ENCODE assay signal across 24 cellular contexts in genomic region chr19:54287456-54287855, GRCh38. TPM values are rescaled to one million over a fixed set of nuclear protein-coding genes. Genes with fewer than 3 reads are reported as not detected.
DNase-seq lines count a peak whose midpoint lies in the region; ATAC-seq, FAIRE-seq and TF ChIP-seq lines count a peak whose summit lies in the region.
"Had no signal": no experiment of that assay in that cellular context is flagged by ENCODE, and none has a peak within 500 bp of the region (broad histone marks: within the 10 kb centered on the region; RNA-seq: fewer than 3 reads in every experiment).

No MANE protein-coding gene starts in this region.

- ATAC-seq in GM12878, result no peak
- no peak for ATAC-seq in HG03342 (IDR thresholded peaks at IDR 0.05; ENCODE audit: unreplicated experiment)
- ATAC-seq: activated CD4-positive, alpha-beta T cell treated with anti-CD3 and anti-CD28 coated beads for 36 hours; body of pancreas had no signal

- no TSS peak for BruUV-seq in GM12878 (replicated peaks; lab: Mats Ljungman, UMichigan)

- H3F3A ChIP-seq in GM23248 (ENCODE audit: insufficient read depth), result 0 out of 2 replicates have a peak, but pooled peaks cover 6% of the 10 kb centered on the region

- TF ChIP-seq RAD21 in GM12878 (IDR thresholded peaks at IDR 0.05; ENCODE audit: insufficient read depth, low read depth, low read length), result no peak

- no peaks in the 10 kb centered on the region for H3K9me2 ChIP-seq in GM23248 (ENCODE audit: insufficient read depth)

- no peak overlapping the region for H3K4me2 ChIP-seq in GM23248 (ENCODE audit: unreplicated experiment)
- H3K4me2 ChIP-seq in GM12878 (ENCODE audit: control insufficient read depth, insufficient read depth), result no peak overlapping the region

- H3K27ac ChIP-seq in GM23248, result no peak overlapping the region
- no peak overlapping the region for H3K27ac ChIP-seq in GM12878 (ENCODE audit: control insufficient read depth, insufficient read depth)
- H3K27ac ChIP-seq in small intestine (ENCODE audit: low read depth in 1 of 2, low read length in 1 of 2), result no peak overlapping the region
- H3K27ac ChIP-seq: body of pancreas, stomach had no signal

- no peak for TF ChIP-seq POLR2A in GM12878 (IDR thresholded peaks at IDR 0.05; ENCODE audit: low read depth, low read length)

- intact Hi-C loops in GM12878 (cut with micrococcal nuclease; ENCODE audit: unreplicated experiment), result no loop called here

- H3K36me3 ChIP-seq in GM23248 (ENCODE audit: low read depth) (no peaks in the 10 kb centered on the region), GM12878 (ENCODE audit: control insufficient read depth in 2 of 2, insufficient read depth in 2 of 2, low read length in 1 of 2) (no peaks in the 10 kb centered on the region), small intestine (ENCODE audit: control insufficient read depth in 2 of 2, insufficient read depth in 2 of 2, low read length in 2 of 2) (no peaks in the 10 kb centered on the region)
- H3K36me3 ChIP-seq: HAP-1, stomach had no signal

- H3K4me3 ChIP-seq in GM23248 (no peak overlapping the region), GM12878 (no peak overlapping the region), small intestine (ENCODE audit: low read depth in 1 of 2, low read length in 2 of 2) (no peak overlapping the region)
- H3K4me3 ChIP-seq: body of pancreas, HAP-1, lung, stomach had no signal

- WGBS in GM23248 (ENCODE audit: low coverage in 1 of 2, low lambda C conversion rate in 2 of 2, missing lambda C conversion rate in 2 of 2), 2 experiments, result 5 to 7% methylated on average over 4 of the region's 4 CpGs
- WGBS in GM12878 (ENCODE audit: insufficient coverage, insufficient replicate concordance, low lambda C conversion rate, missing lambda C conversion rate), result 45% methylated on average over 4 of the region's 4 CpGs
- WGBS in small intestine, 3 donors, result 64 to 70% (median 66%) methylated on average over 4 of the region's 4 CpGs

- H3K4me1 ChIP-seq in GM23248 (ENCODE audit: insufficient read depth) (no peaks in the 10 kb centered on the region), GM12878 (ENCODE audit: control insufficient read depth, insufficient read depth, low read length) (no peaks in the 10 kb centered on the region), small intestine (ENCODE audit: control insufficient read depth in 2 of 2, insufficient read depth in 1 of 2, low read depth in 1 of 2, low read length in 1 of 2) (no peaks in the 10 kb centered on the region)
- H3K4me1 ChIP-seq: body of pancreas, HAP-1, stomach had no signal

- TF ChIP-seq CTCF in GM12878 (IDR thresholded peaks at IDR 0.05 in 2 of 3, conservative IDR thresholded peaks at IDR 0.05 in 1 of 3; ENCODE audit: control insufficient read depth in 2 of 3, extremely low read depth in 1 of 3, insufficient read depth in 1 of 3, low read depth in 3 of 3, low read length in 3 of 3), result no peak

- SMC1A ChIA-PET in GM12878 (lab: Charles Lee; ENCODE audit: uncharacterized antibody, unreplicated experiment), result interaction anchor here (0.7 kb wide), 1 partner anchor 39 kb away, joined by 3 read pairs; no protein-coding TSS in a partner anchor

- no peaks in the 10 kb centered on the region for H4K20me1 ChIP-seq in GM23248 (ENCODE audit: insufficient read depth)
- H4K20me1 ChIP-seq in GM12878 (ENCODE audit: control insufficient read depth, insufficient read depth), result no peaks in the 10 kb centered on the region

- FAIRE-seq in GM12878 (lab: Jason Lieb, UNC) (peak; percentile 54), small intestine (lab: Jason Lieb, UNC) (no peak)
- FAIRE-seq: colon had no signal

- H3K27me3 ChIP-seq in GM23248 (replicated peaks; ENCODE audit: insufficient read depth) (peaks cover 4% of the 10 kb centered on the region), GM12878 (replicated peaks in 1 of 2; ENCODE audit: control insufficient read depth in 2 of 2, insufficient read depth in 2 of 2, low read length in 1 of 2) (no peaks in the 10 kb centered on the region; a peak in 1 of 4 replicates), small intestine (ENCODE audit: control insufficient read depth in 2 of 2, insufficient read depth in 2 of 2, low read length in 2 of 2) (no peaks in the 10 kb centered on the region)
- H3K27me3 ChIP-seq: body of pancreas had no signal

- no peaks in the 10 kb centered on the region for H3K9me3 ChIP-seq in GM23248 (ENCODE audit: low read depth)
- H3K9me3 ChIP-seq in GM12878 (replicated peaks; ENCODE audit: control insufficient read depth, insufficient read depth, low read length), result no peaks in the 10 kb centered on the region
- H3K9me3 ChIP-seq in small intestine (ENCODE audit: control insufficient read depth, low read depth), result no peaks in the 10 kb centered on the region
- H3K9me3 ChIP-seq: body of pancreas, HAP-1, stomach had no signal

- DNase-seq in AG20443 (ENCODE audit: low spot score) (peak; percentile 25), GM23248 (peak; percentile 37), GM12878 (ENCODE audit: low read depth, low spot score) (no peak), iris pigment epithelial cell (ENCODE audit: low read depth) (peak; percentile 9), small intestine (no peak)
- no peak for DNase-seq in activated CD4-positive, alpha-beta T cell treated with anti-CD3 and anti-CD28 coated beads, Interleukin-2, amount 50 U/mL, for 1 hour
- DNase-seq in activated CD8-positive, alpha-beta memory T cell treated with anti-CD3 and anti-CD28 coated beads, Interleukin-2, amount 50 U/mL, for 48 hours, result no peak
- DNase-seq: activated CD4-positive, alpha-beta T cell treated with anti-CD3 and anti-CD28 coated beads for 36 hours; activated naive CD8-positive, alpha-beta T cell treated with anti-CD3 and anti-CD28 coated beads for 36 hours; body of pancreas; GF-D8; hypothalamus; NCI-H526 treated with DMSO at 0.1 percent for 48 hours; occipital lobe; retina; SHP77 treated with DMSO at 0.1 percent for 48 hours; stomach; trophoblast cell had no signal

- CTCF ChIA-PET in GM12878 (lab: Yijun Ruan, JAX), result no interaction called here

- in situ Hi-C loops in GM23248 (cut with MboI) (no loop called here), GM12878 (cut with MboI) (no loop called here)

- H2AFZ ChIP-seq in GM23248 (no peak overlapping the region), GM12878 (ENCODE audit: control insufficient read depth, low read depth, low read length) (no peak overlapping the region)

- RAD21 ChIA-PET in GM12878 (lab: Charles Lee; ENCODE audit: unreplicated experiment), result no interaction called here

- H3K79me2 ChIP-seq in GM23248 (ENCODE audit: insufficient read depth) (no peaks in the 10 kb centered on the region), GM12878 (ENCODE audit: control insufficient read depth, insufficient read depth, low read length) (peaks cover 2% of the 10 kb centered on the region)

- POLR2A ChIA-PET in GM12878 (lab: Charles Lee), result no interaction called here

- H3K9ac ChIP-seq in GM23248 (no peak overlapping the region), GM12878 (ENCODE audit: control insufficient read depth, insufficient read depth, low read length) (no peak overlapping the region)

- TF ChIP-seq EP300 in GM12878 (IDR thresholded peaks at IDR 0.05; ENCODE audit: borderline replicate concordance in 1 of 2, control insufficient read depth in 1 of 2, low read depth in 2 of 2, low read length in 2 of 2), result no peak

RNA-seq across cellular contexts. Expression of gene LILRB2, which starts 6.5 kb away (rescaled TPM):
- total RNA-seq in GM23248 (2014; rRNA removed; shearing (Covaris generic)), result not detected in 2 replicates
- polyA plus RNA-seq in GM23248 (2016; fragmentation: Nextera tagmentation; extraction: Ambion mirVana) (not detected in 2 replicates), GM12878 (2011; rRNA removed) (0.08 TPM in 1 of 2 replicates, not detected in the other), GM12878 (2014; fragmentation: Illumina TruSeq; extraction: Trizol) (0.15 TPM in 1 of 2 replicates, not detected in the other), GM12878 (2014; fragmentation: Nextera tagmentation; extraction: Ambion mirVana) (not detected), GM12878 (2014; rRNA removed) (0.11 and 0.15 TPM in 2 replicates), GM12878 (2016; fragmentation: Nextera tagmentation; extraction: Ambion mirVana) (under 1 TPM in 1 of 2 experiments, not detected in 1; 0.18 TPM), small intestine (1 to 10 TPM in 1 of 3 donors, under 1 TPM in 2; 0.22 to 4.7 (median 0.81) TPM)
- total RNA-seq in GM12878 (2013; cell fraction: nucleolus; rRNA removed), result 0.27 and 0.33 TPM in 2 replicates
- total RNA-seq in GM12878 (2014; rRNA removed) (0.17 TPM in 1 of 2 replicates, not detected in the other), GM12878 (2014; rRNA removed; fragmentation: Illumina TruSeq; extraction: Trizol) (0.09 TPM in 2 replicates), GM12878 (2021) (not detected in 2 replicates)
- not detected for polyA plus RNA-seq in GM12878 (2011; ENCODE audit: low read depth)
- 0.03 TPM in 1 of 2 replicates, not detected in the other for polyA plus RNA-seq in GM12878 (2011; cell fraction: cytosol; rRNA removed)
- polyA plus RNA-seq in GM12878 (2011; cell fraction: nucleus; rRNA removed), result 0.07 and 0.13 TPM in 2 replicates
- 0.08 TPM in 1 of 2 replicates, not detected in the other for polyA plus RNA-seq in GM12878 (2012)
- polyA minus RNA-seq in GM12878 (2011; rRNA and poly(A)+ RNA removed), result not detected in 2 replicates
- not detected in 2 replicates for polyA minus RNA-seq in GM12878 (2011; cell fraction: cytosol; rRNA and poly(A)+ RNA removed)
- 0.19 TPM in 1 of 2 replicates, not detected in the other for polyA minus RNA-seq in GM12878 (2011; cell fraction: nucleus; rRNA and poly(A)+ RNA removed)
- total RNA-seq: activated CD4-positive, alpha-beta T cell treated with anti-CD3 and anti-CD28 coated beads for 36 hours; activated naive CD8-positive, alpha-beta T cell treated with anti-CD3 and anti-CD28 coated beads for 36 hours; activated T-helper 1 cell treated with anti-CD3 and anti-CD28 coated beads, Interleukin-12 subunit alpha, Interleukin-12 subunit beta, Interleukin-2, Interleukin-4 antibody, amounts not matched to agents 30 ng/mL and 10 ng/mL and 1 ng/mL, durations not matched to agents 14 hours and 24 hours and 36 hours; occipital lobe; T-helper 1 cell treated with Interleukin-12 subunit alpha and Interleukin-12 subunit beta and Interleukin-4 antibody, amounts not matched to agents 30 ng/mL and 1 ng/mL, for 36 hours had no signal

RNA-seq across cellular contexts. Expression of gene LILRA5, which starts 25.5 kb away (rescaled TPM):
- not detected in 2 replicates for total RNA-seq in GM23248 (2014; rRNA removed; shearing (Covaris generic))
- not detected in 2 replicates for polyA plus RNA-seq in GM23248 (2016; fragmentation: Nextera tagmentation; extraction: Ambion mirVana)
- total RNA-seq in GM12878 (2013; cell fraction: nucleolus; rRNA removed), result 1.8 TPM in 1 of 2 replicates, not detected in the other
- total RNA-seq in GM12878 (2014; rRNA removed), result 0.73 and 0.76 TPM in 2 replicates
- total RNA-seq in GM12878 (2014; rRNA removed; fragmentation: Illumina TruSeq; extraction: Trizol), result 0.31 and 0.32 TPM in 2 replicates
- total RNA-seq in GM12878 (2021), result 0.41 and 0.51 TPM in 2 replicates
- not detected for polyA plus RNA-seq in GM12878 (2011; ENCODE audit: low read depth)
- polyA plus RNA-seq in GM12878 (2011; rRNA removed), result not detected in 2 replicates
- polyA plus RNA-seq in GM12878 (2011; cell fraction: cytosol; rRNA removed), result not detected in 2 replicates
- polyA plus RNA-seq in GM12878 (2011; cell fraction: nucleus; rRNA removed), result not detected in 2 replicates
- not detected in 2 replicates for polyA plus RNA-seq in GM12878 (2012)
- polyA plus RNA-seq in GM12878 (2014; fragmentation: Illumina TruSeq; extraction: Trizol), result 0.31 TPM in 1 of 2 replicates, not detected in the other
- under 1 TPM in 1 of 2 experiments, not detected in 1; 0.05 TPM for polyA plus RNA-seq in GM12878 (2014; fragmentation: Nextera tagmentation; extraction: Ambion mirVana)
- 0.18 and 1.2 TPM in 2 replicates for polyA plus RNA-seq in GM12878 (2014; rRNA removed)
- polyA plus RNA-seq in GM12878 (2016; fragmentation: Nextera tagmentation; extraction: Ambion mirVana), result not detected
- 0.21 TPM in 1 of 2 replicates, not detected in the other for polyA minus RNA-seq in GM12878 (2011; rRNA and poly(A)+ RNA removed)
- polyA minus RNA-seq in GM12878 (2011; cell fraction: cytosol; rRNA and poly(A)+ RNA removed), result not detected in 2 replicates
- not detected in 2 replicates for polyA minus RNA-seq in GM12878 (2011; cell fraction: nucleus; rRNA and poly(A)+ RNA removed)
- 1 to 10 TPM; 1.6 to 8.2 (median 2.7) TPM for polyA plus RNA-seq in small intestine
- total RNA-seq: activated CD4-positive, alpha-beta T cell treated with anti-CD3 and anti-CD28 coated beads for 36 hours; activated naive CD8-positive, alpha-beta T cell treated with anti-CD3 and anti-CD28 coated beads for 36 hours; activated T-helper 1 cell treated with anti-CD3 and anti-CD28 coated beads, Interleukin-12 subunit alpha, Interleukin-12 subunit beta, Interleukin-2, Interleukin-4 antibody, amounts not matched to agents 30 ng/mL and 10 ng/mL and 1 ng/mL, durations not matched to agents 14 hours and 24 hours and 36 hours; T-helper 1 cell treated with Interleukin-12 subunit alpha and Interleukin-12 subunit beta and Interleukin-4 antibody, amounts not matched to agents 30 ng/mL and 1 ng/mL, for 36 hours had no signal

RNA-seq across cellular contexts. Expression of gene LILRB5, which starts 30.4 kb away (rescaled TPM):
- total RNA-seq in GM23248 (2014; rRNA removed; shearing (Covaris generic)), result not detected in 2 replicates
- not detected in 2 replicates for polyA plus RNA-seq in GM23248 (2016; fragmentation: Nextera tagmentation; extraction: Ambion mirVana)
- not detected in 2 replicates for total RNA-seq in GM12878 (2013; cell fraction: nucleolus; rRNA removed)
- not detected in 2 replicates for total RNA-seq in GM12878 (2014; rRNA removed)
- not detected in 2 replicates for total RNA-seq in GM12878 (2014; rRNA removed; fragmentation: Illumina TruSeq; extraction: Trizol)
- total RNA-seq in GM12878 (2021), result 0.05 and 0.13 TPM in 2 replicates
- not detected for polyA plus RNA-seq in GM12878 (2011; ENCODE audit: low read depth)
- polyA plus RNA-seq in GM12878 (2011; rRNA removed), result 0.01 TPM in 1 of 2 replicates, not detected in the other
- not detected in 2 replicates for polyA plus RNA-seq in GM12878 (2011; cell fraction: cytosol; rRNA removed)
- polyA plus RNA-seq in GM12878 (2011; cell fraction: nucleus; rRNA removed), result 0.01 and 0.10 TPM in 2 replicates
- 0.08 TPM in 1 of 2 replicates, not detected in the other for polyA plus RNA-seq in GM12878 (2012)
- not detected in 2 replicates for polyA plus RNA-seq in GM12878 (2014; fragmentation: Illumina TruSeq; extraction: Trizol)
- polyA plus RNA-seq in GM12878 (2014; fragmentation: Nextera tagmentation; extraction: Ambion mirVana), result not detected
- polyA plus RNA-seq in GM12878 (2014; rRNA removed), result not detected in 2 replicates
- not detected for polyA plus RNA-seq in GM12878 (2016; fragmentation: Nextera tagmentation; extraction: Ambion mirVana)
- not detected in 2 replicates for polyA minus RNA-seq in GM12878 (2011; rRNA and poly(A)+ RNA removed)
- not detected in 2 replicates for polyA minus RNA-seq in GM12878 (2011; cell fraction: cytosol; rRNA and poly(A)+ RNA removed)
- polyA minus RNA-seq in GM12878 (2011; cell fraction: nucleus; rRNA and poly(A)+ RNA removed), result not detected in 2 replicates
- 1 to 10 TPM; 1.1 to 6.3 (median 2.4) TPM for polyA plus RNA-seq in small intestine
- total RNA-seq: activated CD4-positive, alpha-beta T cell treated with anti-CD3 and anti-CD28 coated beads for 36 hours; activated naive CD8-positive, alpha-beta T cell treated with anti-CD3 and anti-CD28 coated beads for 36 hours; activated T-helper 1 cell treated with anti-CD3 and anti-CD28 coated beads, Interleukin-12 subunit alpha, Interleukin-12 subunit beta, Interleukin-2, Interleukin-4 antibody, amounts not matched to agents 30 ng/mL and 10 ng/mL and 1 ng/mL, durations not matched to agents 14 hours and 24 hours and 36 hours; T-helper 1 cell treated with Interleukin-12 subunit alpha and Interleukin-12 subunit beta and Interleukin-4 antibody, amounts not matched to agents 30 ng/mL and 1 ng/mL, for 36 hours had no signal

RNA-seq across cellular contexts. Expression of gene LILRA6, which starts 44.9 kb away (rescaled TPM):
- total RNA-seq in GM23248 (2014; rRNA removed; shearing (Covaris generic)), result not detected in 2 replicates
- polyA plus RNA-seq in GM23248 (2016; fragmentation: Nextera tagmentation; extraction: Ambion mirVana) (not detected in 2 replicates), GM12878 (2011; rRNA removed) (1.2 and 1.7 TPM in 2 replicates), GM12878 (2014; fragmentation: Illumina TruSeq; extraction: Trizol) (0.07 TPM in 1 of 2 replicates, not detected in the other), GM12878 (2014; fragmentation: Nextera tagmentation; extraction: Ambion mirVana) (under 1 TPM; 0.04 to 0.05 TPM), GM12878 (2014; rRNA removed) (0.09 and 0.19 TPM in 2 replicates), GM12878 (2016; fragmentation: Nextera tagmentation; extraction: Ambion mirVana) (under 1 TPM in 1 of 2 experiments, not detected in 1; 0.05 TPM), small intestine (1 to 10 TPM in 1 of 3 donors, under 1 TPM in 1, not detected in 1; 0.27 to 1.6 TPM)
- 0.73 and 1.3 TPM in 2 replicates for total RNA-seq in GM12878 (2013; cell fraction: nucleolus; rRNA removed)
- total RNA-seq in GM12878 (2014; rRNA removed) (0.11 TPM in 1 of 2 replicates, not detected in the other), GM12878 (2014; rRNA removed; fragmentation: Illumina TruSeq; extraction: Trizol) (not detected in 2 replicates), GM12878 (2021) (0.10 TPM in 1 of 2 replicates, not detected in the other)
- polyA plus RNA-seq in GM12878 (2011; ENCODE audit: low read depth), result not detected
- 0.79 and 1.1 TPM in 2 replicates for polyA plus RNA-seq in GM12878 (2011; cell fraction: cytosol; rRNA removed)
- 2.2 and 5.0 TPM in 2 replicates for polyA plus RNA-seq in GM12878 (2011; cell fraction: nucleus; rRNA removed)
- 0.23 and 0.73 TPM in 2 replicates for polyA plus RNA-seq in GM12878 (2012)
- 0.46 and 0.51 TPM in 2 replicates for polyA minus RNA-seq in GM12878 (2011; rRNA and poly(A)+ RNA removed)
- polyA minus RNA-seq in GM12878 (2011; cell fraction: cytosol; rRNA and poly(A)+ RNA removed), result not detected in 2 replicates
- 0.24 and 0.38 TPM in 2 replicates for polyA minus RNA-seq in GM12878 (2011; cell fraction: nucleus; rRNA and poly(A)+ RNA removed)
- total RNA-seq: activated CD4-positive, alpha-beta T cell treated with anti-CD3 and anti-CD28 coated beads for 36 hours; activated naive CD8-positive, alpha-beta T cell treated with anti-CD3 and anti-CD28 coated beads for 36 hours; body of pancreas; occipital lobe had no signal

RNA-seq across cellular contexts. Expression of gene LILRA4, which starts 51.5 kb away (rescaled TPM):
- total RNA-seq in GM23248 (2014; rRNA removed; shearing (Covaris generic)), result not detected in 2 replicates
- polyA plus RNA-seq in GM23248 (2016; fragmentation: Nextera tagmentation; extraction: Ambion mirVana) (not detected in 2 replicates), GM12878 (2011; rRNA removed) (1.8 and 2.4 TPM in 2 replicates), GM12878 (2014; fragmentation: Illumina TruSeq; extraction: Trizol) (13.4 and 14.3 TPM in 2 replicates), GM12878 (2014; fragmentation: Nextera tagmentation; extraction: Ambion mirVana) (10 to 100 TPM in 1 of 2 experiments, 1 to 10 TPM in 1; 9.7 to 12.4 TPM), GM12878 (2014; rRNA removed) (17.4 and 18.5 TPM in 2 replicates), GM12878 (2016; fragmentation: Nextera tagmentation; extraction: Ambion mirVana) (1 to 10 TPM; 6.4 to 6.9 TPM), small intestine (under 1 TPM in 1 of 3 donors, not detected in 2; 0.19 TPM)
- 7.6 and 8.3 TPM in 2 replicates for total RNA-seq in GM12878 (2013; cell fraction: nucleolus; rRNA removed)
- total RNA-seq in GM12878 (2014; rRNA removed) (17.9 and 19.1 TPM in 2 replicates), GM12878 (2014; rRNA removed; fragmentation: Illumina TruSeq; extraction: Trizol) (10.2 and 13.6 TPM in 2 replicates), GM12878 (2021) (12.7 and 17.2 TPM in 2 replicates)
- 0.17 TPM for polyA plus RNA-seq in GM12878 (2011; ENCODE audit: low read depth)
- polyA plus RNA-seq in GM12878 (2011; cell fraction: cytosol; rRNA removed), result 2.6 and 4.1 TPM in 2 replicates
- 0.94 and 2.5 TPM in 2 replicates for polyA plus RNA-seq in GM12878 (2011; cell fraction: nucleus; rRNA removed)
- polyA plus RNA-seq in GM12878 (2012), result 0.32 and 1.4 TPM in 2 replicates
- 1.5 and 5.2 TPM in 2 replicates for polyA minus RNA-seq in GM12878 (2011; rRNA and poly(A)+ RNA removed)
- 0.73 TPM in 1 of 2 replicates, not detected in the other for polyA minus RNA-seq in GM12878 (2011; cell fraction: cytosol; rRNA and poly(A)+ RNA removed)
- 1.2 and 1.8 TPM in 2 replicates for polyA minus RNA-seq in GM12878 (2011; cell fraction: nucleus; rRNA and poly(A)+ RNA removed)
- total RNA-seq: activated CD4-positive, alpha-beta T cell treated with anti-CD3 and anti-CD28 coated beads for 36 hours; activated T-helper 1 cell treated with anti-CD3 and anti-CD28 coated beads, Interleukin-12 subunit alpha, Interleukin-12 subunit beta, Interleukin-2, Interleukin-4 antibody, amounts not matched to agents 30 ng/mL and 10 ng/mL and 1 ng/mL, durations not matched to agents 14 hours and 24 hours and 36 hours; body of pancreas; stomach; T-helper 1 cell treated with Interleukin-12 subunit alpha and Interleukin-12 subunit beta and Interleukin-4 antibody, amounts not matched to agents 30 ng/mL and 1 ng/mL, for 36 hours had no signal
- polyA plus RNA-seq: stomach had no signal

Comparison
In these comparisons a context has a peak if more than half of its experiments do, and no peak if none do; other contexts are left out.
1. DNase-seq: peak in AG20443 (single experiment), GM23248 (single experiment) and iris pigment epithelial cell (single experiment); none in GM12878 (single experiment), small intestine (single experiment), activated CD4-positive, alpha-beta T cell treated with anti-CD3 and anti-CD28 coated beads, Interleukin-2, amount 50 U/mL, for 1 hour (single experiment) and activated CD8-positive, alpha-beta memory T cell treated with anti-CD3 and anti-CD28 coated beads, Interleukin-2, amount 50 U/mL, for 48 hours (single experiment).